ENCODE assay signal across 26 cellular contexts in genomic region chr22:48035897-48036296, GRCh38.
"Had no signal": no experiment of that assay in that cellular context is flagged by ENCODE, and none has a peak within 500 bp of the region (broad histone marks: within the 10 kb centered on the region; RNA-seq: fewer than 3 reads in every experiment).

No MANE protein-coding gene starts in this region.

- H3K4me1 Mint-ChIP-seq: immature natural killer cell; memory B cell; naive thymus-derived CD4-positive, alpha-beta T cell had no signal

- H3K9me3 Mint-ChIP-seq: immature natural killer cell; natural killer cell treated with Interleukin-12 subunit alpha and Interleukin-12 subunit beta and Interleukin-15 and Interleukin-18, amount 100 ng/mL, for 72 hours; stimulated activated naive B cell treated with anti-CD40 and anti-IgM and Interleukin-4, amounts not matched to agents 10 μg/mL and 1 μg/mL and 100 μg/mL, for 72 hours had no signal

- H3K36me3 ChIP-seq: left ventricle myocardium inferior, pancreas, prostate gland, stomach, thyroid gland, transverse colon, upper lobe of right lung had no signal

- H3K4me3 ChIP-seq: left ventricle myocardium inferior, mucosa of descending colon, pancreas, prostate gland, skin epidermis, stomach, testis, thyroid gland, transverse colon, upper lobe of right lung had no signal

- DNase-seq: hippocampal formation; immature natural killer cell; kidney; left ventricle myocardium inferior; midbrain; mucosa of descending colon; naive thymus-derived CD4-positive, alpha-beta T cell; pancreas; posterior cingulate gyrus; retina; right cardiac atrium; stimulated activated CD4-positive, alpha-beta T cell treated with anti-CD3 and anti-CD28 coated beads, Interleukin-12 subunit alpha, Interleukin-12 subunit beta, amount 100 ng/mL, for 4 hours; stimulated activated CD4-positive, alpha-beta T cell treated with anti-CD3 and anti-CD28 coated beads, Interleukin-15, amount 100 ng/mL, for 24 hours; stimulated activated CD4-positive, alpha-beta T cell treated with anti-CD3 and anti-CD28 coated beads, Interleukin-2, amount 100 ng/mL, for 24 hours; stimulated activated CD4-positive, alpha-beta T cell treated with anti-CD3 and anti-CD28 coated beads, Interleukin-4, amount 100 ng/mL, for 1 hour; stimulated activated naive B cell treated with anti-CD40 and anti-IgM and Interleukin-4, amounts not matched to agents 10 μg/mL and 1 μg/mL and 100 μg/mL, for 72 hours; stimulated activated naive CD8-positive, alpha-beta T cell treated with anti-CD3 and anti-CD28 coated beads, Interleukin-15, Interleukin-2, amounts not matched to agents 100 U/mL and 50 U/mL, for 24 hours; stomach; testis; thyroid gland; transverse colon; upper lobe of right lung had no signal

- H3K36me3 Mint-ChIP-seq: immature natural killer cell; memory B cell; naive thymus-derived CD4-positive, alpha-beta T cell; natural killer cell treated with Interleukin-12 subunit alpha and Interleukin-12 subunit beta and Interleukin-15 and Interleukin-18, amount 100 ng/mL, for 72 hours; stimulated activated naive B cell treated with anti-CD40 and anti-IgM and Interleukin-4, amounts not matched to agents 10 μg/mL and 1 μg/mL and 100 μg/mL, for 72 hours had no signal

- H3K27me3 ChIP-seq: testis, thyroid gland, upper lobe of right lung had no signal

- H3K4me3 Mint-ChIP-seq: immature natural killer cell; memory B cell; naive thymus-derived CD4-positive, alpha-beta T cell; natural killer cell treated with Interleukin-12 subunit alpha and Interleukin-12 subunit beta and Interleukin-15 and Interleukin-18, amount 100 ng/mL, for 72 hours; stimulated activated naive B cell treated with anti-CD40 and anti-IgM and Interleukin-4, amounts not matched to agents 10 μg/mL and 1 μg/mL and 100 μg/mL, for 72 hours had no signal

- H3K4me1 ChIP-seq: left ventricle myocardium inferior, pancreas, prostate gland, stomach, testis, thyroid gland, transverse colon, upper lobe of right lung had no signal

- H3K27ac ChIP-seq: left ventricle myocardium inferior, pancreas, prostate gland, skin epidermis, stomach, testis, thyroid gland, transverse colon, upper lobe of right lung had no signal

- H3K27ac Mint-ChIP-seq: immature natural killer cell; memory B cell; naive thymus-derived CD4-positive, alpha-beta T cell; natural killer cell treated with Interleukin-12 subunit alpha and Interleukin-12 subunit beta and Interleukin-15 and Interleukin-18, amount 100 ng/mL, for 72 hours; stimulated activated naive B cell treated with anti-CD40 and anti-IgM and Interleukin-4, amounts not matched to agents 10 μg/mL and 1 μg/mL and 100 μg/mL, for 72 hours had no signal

- H3K9me3 ChIP-seq: mucosa of descending colon, pancreas, prostate gland, testis, thyroid gland, transverse colon, upper lobe of right lung had no signal
